In the genomic region with DNA sequence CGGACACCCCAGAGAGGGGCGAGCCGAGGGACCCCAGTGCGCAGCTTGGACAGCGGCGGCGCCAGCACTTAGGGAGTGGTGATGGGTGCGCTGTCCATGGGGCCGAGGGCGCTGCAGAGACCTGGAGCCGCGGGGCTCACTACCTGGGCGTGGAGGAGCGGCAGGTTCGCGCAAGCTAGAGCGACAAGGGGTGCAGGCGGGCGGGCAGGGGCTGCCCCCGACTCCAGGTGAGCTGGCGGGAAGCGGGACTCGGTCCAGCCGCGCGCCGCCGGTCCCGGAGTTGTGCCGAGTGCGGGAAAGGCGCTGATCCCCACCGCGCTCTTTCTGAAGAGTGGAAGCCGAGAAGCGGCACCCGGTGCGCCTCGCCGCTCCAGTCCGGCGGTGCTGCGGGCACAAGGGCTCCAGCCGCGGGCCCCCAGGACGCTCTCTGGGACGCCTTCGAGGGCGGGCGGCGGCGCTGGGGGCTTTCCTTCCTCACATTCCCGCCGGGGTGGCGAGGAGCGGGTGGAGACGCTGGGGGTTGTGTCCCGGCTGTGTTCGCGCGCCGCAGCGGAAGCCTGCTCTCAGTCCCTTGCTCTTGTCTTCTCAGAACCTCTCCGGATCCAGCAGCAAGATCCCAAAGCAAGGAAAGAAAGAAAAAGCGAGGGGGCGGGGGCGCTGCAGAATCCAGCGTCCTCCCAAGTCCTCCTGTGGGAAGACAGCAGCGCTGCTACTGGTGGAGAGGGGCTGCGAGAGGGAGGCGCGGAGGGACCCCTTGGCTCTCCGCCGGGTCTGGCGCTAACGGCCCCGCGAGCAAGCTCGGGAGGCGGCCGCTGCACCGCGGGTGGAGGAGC, we compare ENCODE assay signal across 8 cellular contexts. TPM values are rescaled to one million over a fixed set of nuclear protein-coding genes. Genes with fewer than 3 reads are reported as not detected.
DNase-seq lines count a peak whose midpoint lies in the region; ATAC-seq and TF ChIP-seq lines count a peak whose summit lies in the region.

A gene with protein sequence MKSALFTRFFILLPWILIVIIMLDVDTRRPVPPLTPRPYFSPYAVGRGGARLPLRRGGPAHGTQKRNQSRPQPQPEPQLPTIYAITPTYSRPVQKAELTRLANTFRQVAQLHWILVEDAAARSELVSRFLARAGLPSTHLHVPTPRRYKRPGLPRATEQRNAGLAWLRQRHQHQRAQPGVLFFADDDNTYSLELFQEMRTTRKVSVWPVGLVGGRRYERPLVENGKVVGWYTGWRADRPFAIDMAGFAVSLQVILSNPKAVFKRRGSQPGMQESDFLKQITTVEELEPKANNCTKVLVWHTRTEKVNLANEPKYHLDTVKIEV (minus strand): TSS at position 610 of the 833 bp plus-strand sequence. CDS start 631 bp downstream, outside the sequence.

- peaks cover 4% of the 10 kb centered on the region for H3K4me1 ChIP-seq in CD8-positive, alpha-beta memory T cell (ENCODE audit: insufficient read depth, low read length)
- H3K4me1 ChIP-seq in KMS-11 (ENCODE audit: low read depth, poor library complexity, severe bottlenecking) (no peaks in the 10 kb centered on the region), adipocyte (ENCODE audit: control insufficient read depth, insufficient read depth, low read length) (peaks cover 9% of the 10 kb centered on the region)

- H3K4me3 Mint-ChIP-seq in CD8-positive, alpha-beta memory T cell: peak within 1 kb of the TSS; percentile 61 to 90 (median 77)

- no peaks in the 10 kb centered on the region for H4K20me1 ChIP-seq in KMS-11 (ENCODE audit: insufficient read depth)

- H3K4me3 ChIP-seq in CD8-positive, alpha-beta memory T cell (ENCODE audit: low read length): peak within 1 kb of the TSS; percentile 55
- H3K4me3 ChIP-seq in KMS-11 (IDR thresholded peaks at IDR 0.05; ENCODE audit: insufficient read depth, low read depth, low read length) (no peak within 1 kb of the TSS), adipocyte (ENCODE audit: low read length) (peak within 1 kb of the TSS; percentile 77)

- H3K4me2 ChIP-seq in KMS-11: peak within 1 kb of the TSS; percentile 57; the same call in 1 of the 2 replicates

- POLR2A ChIA-PET in CD8-positive, alpha-beta memory T cell (lab: Charles Lee): interaction anchor here (1.2 kb wide), 1 partner anchor 289 kb away, joined by 3 read pairs; a partner anchor contains a TSS

- H2AFZ ChIP-seq in KMS-11 (ENCODE audit: low read depth): peak within 1 kb of the TSS; percentile 79; the same call in 1 of the 2 replicates

- no peaks in the 10 kb centered on the region for H3K36me3 Mint-ChIP-seq in CD8-positive, alpha-beta memory T cell

- DNase-seq in CD8-positive, alpha-beta memory T cell: peak in 1 of 5 donors; percentile 10
- DNase-seq in adipocyte (ENCODE audit: low read depth) (peak; percentile 41), hepatic stellate cell (ENCODE audit: low spot score) (peak; percentile 16), putamen (ENCODE audit: low spot score) (peak; percentile 55), NOMO-1 treated with dmso at 0.1 percent for 144 hours (lab: John Stamatoyannopoulos, UW; ENCODE audit: unreplicated experiment) (no peak), A172 (ENCODE audit: low spot score) (no peak)

- CTCF ChIA-PET in CD8-positive, alpha-beta memory T cell (lab: Charles Lee): interaction anchor here (0.9 to 2.7 kb wide), 16 partner anchors 14 to 736 kb away, joined by 3 to 18 read pairs (median 4); no protein-coding TSS in a partner anchor

- no peak within 1 kb of the TSS for H3K27ac Mint-ChIP-seq in CD8-positive, alpha-beta memory T cell

- no peaks in the 10 kb centered on the region for H3K79me2 ChIP-seq in KMS-11 (ENCODE audit: insufficient read depth, low read depth)

- TF ChIP-seq CTCF in KMS-11 (conservative IDR thresholded peaks at IDR 0.05; ENCODE audit: low read depth, low read length): no peak

- H3K36me3 ChIP-seq in CD8-positive, alpha-beta memory T cell (ENCODE audit: insufficient read depth, low read length): no peaks in the 10 kb centered on the region
- H3K36me3 ChIP-seq in KMS-11 (ENCODE audit: insufficient read depth) (no peaks in the 10 kb centered on the region), adipocyte (ENCODE audit: control insufficient read depth, insufficient read depth, low read length, severe bottlenecking) (no peaks in the 10 kb centered on the region)

- peaks cover 14 to 34% (median 19%) of the 10 kb centered on the region in 3 donors for H3K4me1 Mint-ChIP-seq in CD8-positive, alpha-beta memory T cell

- H3K9ac ChIP-seq in KMS-11 (no peak within 1 kb of the TSS), adipocyte (ENCODE audit: low read length) (no peak within 1 kb of the TSS)

- no peaks in the 10 kb centered on the region for H3K9me3 ChIP-seq in CD8-positive, alpha-beta memory T cell (ENCODE audit: low read length)
- no peaks in the 10 kb centered on the region for H3K9me3 ChIP-seq in adipocyte (ENCODE audit: control insufficient read depth, low read length)

- H3K9me3 Mint-ChIP-seq in CD8-positive, alpha-beta memory T cell: no peaks in the 10 kb centered on the region

- no peak within 1 kb of the TSS for H3K27ac ChIP-seq in CD8-positive, alpha-beta memory T cell (ENCODE audit: low read depth, low read length)
- H3K27ac ChIP-seq in KMS-11: no peak within 1 kb of the TSS

- H3K27me3 Mint-ChIP-seq in CD8-positive, alpha-beta memory T cell: peaks cover 26 to 71% of the 10 kb centered on the region in 2 donors

- H3K27me3 ChIP-seq in CD8-positive, alpha-beta memory T cell (ENCODE audit: insufficient read depth, low read length, poor library complexity, severe bottlenecking): peaks cover 14% of the 10 kb centered on the region
- H3K27me3 ChIP-seq in KMS-11 (ENCODE audit: insufficient read depth, low read depth) (no peaks in the 10 kb centered on the region), adipocyte (replicated peaks; ENCODE audit: control insufficient read depth, insufficient read depth, low read length) (peaks cover 58% of the 10 kb centered on the region)

- ATAC-seq in GM19455 (IDR thresholded peaks at IDR 0.05; ENCODE audit: unreplicated experiment): peak; percentile 34

RNA-seq across cellular contexts. Expression of the gene that starts here (rescaled TPM):
- not detected for total RNA-seq in CD8-positive, alpha-beta memory T cell
- polyA plus RNA-seq in CD8-positive, alpha-beta memory T cell: 0.22 TPM
- total RNA-seq in A172 (2014; rRNA removed; shearing (Covaris generic)): not detected in 2 replicates

Comparison
In these comparisons a context has a peak if more than half of its experiments do, and no peak if none do; other contexts are left out.
1. DNase-seq: peak in adipocyte (single experiment), hepatic stellate cell (single experiment) and putamen (single experiment); none in NOMO-1 treated with dmso at 0.1 percent for 144 hours (single experiment) and A172 (single experiment).